10 cellular contexts compared by ENCODE assay signal in genomic region chr1:18130356-18130755, GRCh38. TPM values are rescaled to one million over a fixed set of nuclear protein-coding genes. Genes with fewer than 3 reads are reported as not detected.
"Had no signal": no experiment of that assay in that cellular context is flagged by ENCODE, and none has a peak within 500 bp of the region (broad histone marks: within the 10 kb centered on the region; RNA-seq: fewer than 3 reads in every experiment).

No MANE protein-coding gene starts in this region.

- H3K9me3 ChIP-seq: HAP-1 had no signal

- H3K4me3 ChIP-seq: GM23338, HAP-1 had no signal

- H3K4me1 ChIP-seq: HAP-1 had no signal

- H3K9me3 Mint-ChIP-seq: GM23338, IgD-negative memory B cell had no signal

- H3K27ac Mint-ChIP-seq: GM23338 had no signal

- ATAC-seq: GM23338, HCT116 had no signal

- H3K4me3 Mint-ChIP-seq: GM23338, IgD-negative memory B cell had no signal

- H3K36me3 ChIP-seq: HAP-1 had no signal

- H3K4me2 ChIP-seq: GM23338 had no signal

- FAIRE-seq: HTR-8/SVneo had no signal

- H3K36me3 Mint-ChIP-seq: IgD-negative memory B cell had no signal

- DNase-seq: H7, Kasumi-1, KG1 had no signal

- H2AFZ ChIP-seq: GM23338 had no signal

RNA-seq across cellular contexts. Expression of gene IGSF21, which starts 22.8 kb away (rescaled TPM):
- total RNA-seq: H4, HT-29 had no signal
- polyA plus RNA-seq: IgD-negative memory B cell had no signal
